In the genomic region with DNA sequence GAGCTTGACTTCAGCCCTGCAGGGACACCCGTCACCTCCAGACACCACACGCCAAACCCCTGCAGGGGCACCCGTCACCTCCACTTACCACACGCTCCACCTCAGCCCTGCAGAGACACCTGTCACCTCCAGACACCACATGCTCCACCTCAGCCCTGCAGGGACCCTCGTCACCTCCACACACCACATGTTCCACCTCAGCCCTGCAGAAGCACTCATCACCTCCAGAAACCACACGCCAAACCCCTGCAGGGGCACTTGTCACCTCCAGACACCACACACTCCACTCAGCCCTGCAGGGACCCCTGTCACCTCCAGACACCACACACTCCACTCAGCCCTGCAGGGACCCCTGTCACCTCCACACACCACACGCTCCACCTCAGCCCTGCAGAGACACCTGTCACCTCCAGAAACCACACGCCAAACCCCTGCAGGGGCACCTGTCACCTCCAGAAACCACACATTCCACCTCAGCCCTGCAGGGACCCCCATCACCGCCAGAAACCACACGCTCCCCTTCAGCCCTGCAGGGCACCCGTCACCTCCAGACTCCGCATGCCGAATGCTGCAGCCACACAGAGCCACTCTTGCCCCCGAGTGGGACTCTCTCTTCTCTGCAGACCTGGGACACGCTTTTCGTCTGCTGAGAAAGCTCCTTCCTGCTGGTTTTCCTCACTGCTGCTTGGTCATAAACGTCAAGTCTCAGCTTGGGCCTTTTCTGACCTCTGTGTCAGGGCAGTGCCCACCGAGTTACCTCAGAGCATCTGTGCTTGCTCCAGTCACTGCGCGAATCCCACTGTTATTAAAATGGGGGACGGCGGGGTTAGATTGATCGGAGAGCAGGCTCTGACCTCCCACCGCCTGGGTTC, we compare ENCODE assay signal across 28 cellular contexts.
"Had no signal": no experiment of that assay in that cellular context is flagged by ENCODE, and none has a peak within 500 bp of the region (broad histone marks: within the 10 kb centered on the region; RNA-seq: fewer than 3 reads in every experiment).

No MANE protein-coding gene starts in this region.

- H3K9ac ChIP-seq: parathyroid adenoma had no signal

- H3K27me3 ChIP-seq: adrenal gland, ascending aorta, brain microvascular endothelial cell, neutrophil, right lobe of liver, transverse colon, uterus had no signal

- ATAC-seq: activated CD4-positive, CD25-positive, alpha-beta regulatory T cell treated with anti-CD3 and anti-CD28 coated beads, Interleukin-2, amount 50 U/mL, for 24 hours; activated CD8-positive, alpha-beta T cell treated with anti-CD3 and anti-CD28 coated beads for 36 hours; activated T-cell treated with anti-CD3 and anti-CD28 coated beads, Interleukin-2, amount 50 U/mL, for 4 hours; effector memory CD8-positive, alpha-beta T cell; gastroesophageal sphincter; heart left ventricle; left lobe of liver; natural killer cell; right lobe of liver; stimulated activated effector memory CD8-positive, alpha-beta T cell treated with anti-CD3 and anti-CD28 coated beads, Interleukin-12 subunit alpha, Interleukin-12 subunit beta, amount 100 ng/mL, for 72 hours had no signal

- H3K36me3 Mint-ChIP-seq: activated naive CD8-positive, alpha-beta T cell; mesothelial cell of epicardium; natural killer cell; stimulated activated effector memory CD8-positive, alpha-beta T cell treated with anti-CD3 and anti-CD28 coated beads, Interleukin-12 subunit alpha, Interleukin-12 subunit beta, amount 100 ng/mL, for 72 hours had no signal

- H3K9me3 Mint-ChIP-seq: activated CD4-positive, alpha-beta T cell treated with anti-CD3 and anti-CD28 coated beads, Interleukin-2, amount 10 ng/mL, durations not matched to agents 7 days and 5 days; activated CD8-positive, alpha-beta T cell treated with anti-CD3 and anti-CD28 coated beads for 36 hours; activated T-cell treated with anti-CD3 and anti-CD28 coated beads, Interleukin-2, amount 50 U/mL, for 4 hours; activated T-helper 2 cell treated with anti-CD3 and anti-CD28 coated beads, Interferon-gamma antibody, Interleukin-2, Interleukin-4, amounts not matched to agents 10 μg/mL and 5 μg/mL and 100 μg/mL, durations not matched to agents 14 hours and 24 hours and 36 hours; natural killer cell; stimulated activated effector memory CD8-positive, alpha-beta T cell treated with anti-CD3 and anti-CD28 coated beads, Interleukin-12 subunit alpha, Interleukin-12 subunit beta, amount 100 ng/mL, for 72 hours had no signal

- H2AFZ ChIP-seq: parathyroid adenoma had no signal

- H3K4me1 Mint-ChIP-seq: activated CD4-positive, alpha-beta T cell treated with anti-CD3 and anti-CD28 coated beads, Interleukin-2, amount 10 ng/mL, durations not matched to agents 7 days and 5 days; mesothelial cell of epicardium had no signal

- H3K27ac ChIP-seq: adrenal gland, ascending aorta, brain microvascular endothelial cell, gastroesophageal sphincter, heart left ventricle, neutrophil, parathyroid adenoma, right lobe of liver, skin epidermis, stomach, suprapubic skin, transverse colon, uterus, VCaP had no signal

- H3K4me3 ChIP-seq: adrenal gland, ascending aorta, gastroesophageal sphincter, heart left ventricle, right lobe of liver, skin epidermis, stomach, suprapubic skin, transverse colon, uterus had no signal

- H3K36me3 ChIP-seq: adrenal gland, ascending aorta, brain microvascular endothelial cell, gastroesophageal sphincter, heart left ventricle, neutrophil, right lobe of liver, stomach, suprapubic skin, transverse colon, uterus had no signal

- H3K9me3 ChIP-seq: adrenal gland, ascending aorta, neutrophil, transverse colon, uterus had no signal

- H3K79me2 ChIP-seq: parathyroid adenoma had no signal

- H3K27ac Mint-ChIP-seq: activated CD4-positive, alpha-beta T cell treated with anti-CD3 and anti-CD28 coated beads, Interleukin-2, amount 10 ng/mL, durations not matched to agents 7 days and 5 days; activated CD8-positive, alpha-beta T cell treated with anti-CD3 and anti-CD28 coated beads for 36 hours; activated naive CD8-positive, alpha-beta T cell; activated T-helper 2 cell treated with anti-CD3 and anti-CD28 coated beads, Interferon-gamma antibody, Interleukin-2, Interleukin-4, amounts not matched to agents 10 μg/mL and 5 μg/mL and 100 μg/mL, durations not matched to agents 14 hours and 24 hours and 36 hours; effector memory CD8-positive, alpha-beta T cell; mesothelial cell of epicardium; natural killer cell; stimulated activated effector memory CD8-positive, alpha-beta T cell treated with anti-CD3 and anti-CD28 coated beads, Interleukin-12 subunit alpha, Interleukin-12 subunit beta, amount 100 ng/mL, for 72 hours had no signal

- H3K27me3 Mint-ChIP-seq: activated CD4-positive, alpha-beta T cell treated with anti-CD3 and anti-CD28 coated beads, Interleukin-2, amount 10 ng/mL, durations not matched to agents 7 days and 5 days had no signal

- DNase-seq: activated CD4-positive, alpha-beta T cell treated with anti-CD3 and anti-CD28 coated beads, Interleukin-2, amount 10 ng/mL, durations not matched to agents 7 days and 5 days; activated CD8-positive, alpha-beta T cell treated with anti-CD3 and anti-CD28 coated beads for 36 hours; activated naive CD4-positive, alpha-beta T cell; activated T-cell treated with anti-CD3 and anti-CD28 coated beads, Interleukin-2, amount 50 U/mL, for 4 hours; adrenal gland; brain microvascular endothelial cell; caudate nucleus; effector memory CD8-positive, alpha-beta T cell; heart left ventricle; natural killer cell; right lobe of liver; stimulated activated CD4-positive, alpha-beta T cell treated with anti-CD3 and anti-CD28 coated beads, Interleukin-2, amount 100 ng/mL, for 24 hours; stomach; transverse colon; uterus had no signal

- H3K4me1 ChIP-seq: adrenal gland, ascending aorta, gastroesophageal sphincter, heart left ventricle, parathyroid adenoma, right lobe of liver, stomach, suprapubic skin, transverse colon, uterus had no signal

- H3K4me3 Mint-ChIP-seq: activated CD4-positive, alpha-beta T cell treated with anti-CD3 and anti-CD28 coated beads, Interleukin-2, amount 10 ng/mL, durations not matched to agents 7 days and 5 days; activated CD8-positive, alpha-beta T cell treated with anti-CD3 and anti-CD28 coated beads for 36 hours; activated naive CD8-positive, alpha-beta T cell; activated T-cell treated with anti-CD3 and anti-CD28 coated beads, Interleukin-2, amount 50 U/mL, for 4 hours; effector memory CD8-positive, alpha-beta T cell; mesothelial cell of epicardium; natural killer cell; stimulated activated effector memory CD8-positive, alpha-beta T cell treated with anti-CD3 and anti-CD28 coated beads, Interleukin-12 subunit alpha, Interleukin-12 subunit beta, amount 100 ng/mL, for 72 hours had no signal
